In genomic region chr9:35814841-35815543, GRCh38 we compare ENCODE assay signal across 8 cellular contexts. TPM values are rescaled to one million over a fixed set of nuclear protein-coding genes. Genes with fewer than 3 reads are reported as not detected.
DNase-seq lines count a peak whose midpoint lies in the region; ATAC-seq and TF ChIP-seq lines count a peak whose summit lies in the region.

TSS of gene HINT2 (minus strand) at chr9:35815042. CDS start at chr9:35814979, 63 bp downstream.

- peaks cover 16 to 42% (median 35%) of the 10 kb centered on the region in 4 donors for H3K4me1 ChIP-seq in liver (ENCODE audit: control insufficient read depth in 4 of 4, insufficient read depth in 4 of 4, low read length in 3 of 4)

- no peak for TF ChIP-seq CTCF in liver (IDR thresholded peaks at IDR 0.05; ENCODE audit: low read depth, low read length, missing input control)

- DNase-seq in CD1c-positive myeloid dendritic cell (ENCODE audit: extremely low spot score) (peak; percentile 98), NCI-H82 treated with DMSO at 0.1 percent for 48 hours (lab: John Stamatoyannopoulos, UW; ENCODE audit: unreplicated experiment) (peak; percentile 98), dermis microvascular lymphatic vessel endothelial cell (ENCODE audit: low read depth in 2 of 2) (peak; percentile 98 to 99)
- DNase-seq in activated CD4-positive, alpha-beta memory T cell treated with anti-CD3 and anti-CD28 coated beads for 36 hours: peak; percentile 99
- DNase-seq in stimulated activated CD4-positive, alpha-beta T cell treated with anti-CD3 and anti-CD28 coated beads, Interleukin-4, amount 100 ng/mL, for 24 hours: peak; percentile 98

- CTCF ChIA-PET in activated CD4-positive, alpha-beta memory T cell treated with anti-CD3 and anti-CD28 coated beads for 36 hours (lab: Charles Lee): interaction anchor here (0.6 to 4.6 kb wide), 12 partner anchors 11 to 788 kb away, joined by 3 to 35 read pairs (median 4); partner anchors contain the start of gene FAM221B

- peak in 1 of 2 donors; percentile 15 for TF ChIP-seq RAD21 in liver (IDR thresholded peaks at IDR 0.05)

- no peaks in the 10 kb centered on the region for H3K36me3 ChIP-seq in liver (ENCODE audit: control insufficient read depth in 4 of 4, insufficient read depth in 3 of 4, low read depth in 1 of 4, low read length in 3 of 4)

- H3K27me3 ChIP-seq in liver (ENCODE audit: control insufficient read depth in 4 of 4, insufficient read depth in 4 of 4, low read length in 3 of 4): no peaks in the 10 kb centered on the region

- H3K27ac Mint-ChIP-seq in activated CD4-positive, alpha-beta memory T cell treated with anti-CD3 and anti-CD28 coated beads for 36 hours: peak within 1 kb of the TSS; percentile 93

- peaks cover 33% of the 10 kb centered on the region for H3K4me1 Mint-ChIP-seq in activated CD4-positive, alpha-beta memory T cell treated with anti-CD3 and anti-CD28 coated beads for 36 hours (ENCODE audit: low read depth)

- H3K36me3 Mint-ChIP-seq in activated CD4-positive, alpha-beta memory T cell treated with anti-CD3 and anti-CD28 coated beads for 36 hours: peaks cover 4% of the 10 kb centered on the region

- H3K4me3 ChIP-seq in liver (ENCODE audit: low read depth in 1 of 3, low read length in 3 of 3): peak within 1 kb of the TSS; percentile 67 to 82 (median 79)

- no peaks in the 10 kb centered on the region for H3K9me3 Mint-ChIP-seq in activated CD4-positive, alpha-beta memory T cell treated with anti-CD3 and anti-CD28 coated beads for 36 hours

- H3K27me3 Mint-ChIP-seq in activated CD4-positive, alpha-beta memory T cell treated with anti-CD3 and anti-CD28 coated beads for 36 hours: no peaks in the 10 kb centered on the region

- H3K4me3 Mint-ChIP-seq in activated CD4-positive, alpha-beta memory T cell treated with anti-CD3 and anti-CD28 coated beads for 36 hours: peak within 1 kb of the TSS; percentile 96

- no peaks in the 10 kb centered on the region for H3K9me3 ChIP-seq in liver (ENCODE audit: control insufficient read depth in 4 of 4, low read length in 3 of 4)

- intact Hi-C loops in activated CD4-positive, alpha-beta memory T cell treated with anti-CD3 and anti-CD28 coated beads for 36 hours (cut with micrococcal nuclease): loop anchor here (1.0 to 5.0 kb wide), 8 partner anchors 11 to 703 kb away; partner anchors contain the start of genes CCDC107, CREB3, RMRP and TLN1

- POLR2A ChIA-PET in activated CD4-positive, alpha-beta memory T cell treated with anti-CD3 and anti-CD28 coated beads for 36 hours (lab: Charles Lee): interaction anchor here (0.6 to 2.0 kb wide), 4 partner anchors 11 to 85 kb away, joined by 3 to 7 read pairs (median 4); partner anchors contain the start of genes CREB3, FAM221B, TLN1 and TMEM8B

- ATAC-seq in GM19438 (IDR thresholded peaks at IDR 0.05; ENCODE audit: low read depth, unreplicated experiment): peak; percentile 76
- ATAC-seq in HG03575 (IDR thresholded peaks at IDR 0.05; ENCODE audit: extremely low read depth, insufficient number of reproducible peaks, low FRiP score, unreplicated experiment): peak; percentile 33

- H3K9ac ChIP-seq in liver (ENCODE audit: low read depth in 1 of 2, low read length in 2 of 2): peak within 1 kb of the TSS; percentile 87 to 91

- H3K27ac ChIP-seq in liver (ENCODE audit: low read depth in 1 of 2, low read length in 2 of 2): peak within 1 kb of the TSS; percentile 95 to 100

- WGBS in liver: under 1% methylated on average over 52 of the region's 52 CpGs

TF ChIP-seq in liver, 16 proteins besides CTCF, POLR2A, EP300 and RAD21:
- TF ChIP-seq SP1 (IDR thresholded peaks at IDR 0.05) (peak; percentile 96), YY1 (IDR thresholded peaks at IDR 0.05) (peak; percentile 97), EGR1 (IDR thresholded peaks at IDR 0.05; ENCODE audit: low read depth in 2 of 2) (peak; percentile 71 to 75), FOXA1 (IDR thresholded peaks at IDR 0.05) (peak; percentile 27), HNF4G (IDR thresholded peaks at IDR 0.05) (no peak), FOXA2 (IDR thresholded peaks at IDR 0.05) (no peak), GABPA (IDR thresholded peaks at IDR 0.05 in 1 of 2, conservative IDR thresholded peaks at IDR 0.05 in 1 of 2) (peak in 1 of 2 donors; percentile 11), RXRA (IDR thresholded peaks at IDR 0.05) (peak; percentile 50 to 66), HNF4A (conservative IDR thresholded peaks at IDR 0.05) (peak; percentile 31 to 53), TAF1 (conservative IDR thresholded peaks at IDR 0.05) (peak; percentile 88), NR2F2 (IDR thresholded peaks at IDR 0.05) (no peak), REST (IDR thresholded peaks at IDR 0.05) (peak; percentile 58), JUND (IDR thresholded peaks at IDR 0.05) (no peak)
- TF ChIP-seq, protein P1, sequence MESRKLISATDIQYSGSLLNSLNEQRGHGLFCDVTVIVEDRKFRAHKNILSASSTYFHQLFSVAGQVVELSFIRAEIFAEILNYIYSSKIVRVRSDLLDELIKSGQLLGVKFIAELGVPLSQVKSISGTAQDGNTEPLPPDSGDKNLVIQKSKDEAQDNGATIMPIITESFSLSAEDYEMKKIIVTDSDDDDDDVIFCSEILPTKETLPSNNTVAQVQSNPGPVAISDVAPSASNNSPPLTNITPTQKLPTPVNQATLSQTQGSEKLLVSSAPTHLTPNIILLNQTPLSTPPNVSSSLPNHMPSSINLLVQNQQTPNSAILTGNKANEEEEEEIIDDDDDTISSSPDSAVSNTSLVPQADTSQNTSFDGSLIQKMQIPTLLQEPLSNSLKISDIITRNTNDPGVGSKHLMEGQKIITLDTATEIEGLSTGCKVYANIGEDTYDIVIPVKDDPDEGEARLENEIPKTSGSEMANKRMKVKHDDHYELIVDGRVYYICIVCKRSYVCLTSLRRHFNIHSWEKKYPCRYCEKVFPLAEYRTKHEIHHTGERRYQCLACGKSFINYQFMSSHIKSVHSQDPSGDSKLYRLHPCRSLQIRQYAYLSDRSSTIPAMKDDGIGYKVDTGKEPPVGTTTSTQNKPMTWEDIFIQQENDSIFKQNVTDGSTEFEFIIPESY (IDR thresholded peaks at IDR 0.05): peak; percentile 88
- TF ChIP-seq, protein P2, sequence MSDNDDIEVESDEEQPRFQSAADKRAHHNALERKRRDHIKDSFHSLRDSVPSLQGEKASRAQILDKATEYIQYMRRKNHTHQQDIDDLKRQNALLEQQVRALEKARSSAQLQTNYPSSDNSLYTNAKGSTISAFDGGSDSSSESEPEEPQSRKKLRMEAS (IDR thresholded peaks at IDR 0.05): peak; percentile 16
- TF ChIP-seq, protein P3, sequence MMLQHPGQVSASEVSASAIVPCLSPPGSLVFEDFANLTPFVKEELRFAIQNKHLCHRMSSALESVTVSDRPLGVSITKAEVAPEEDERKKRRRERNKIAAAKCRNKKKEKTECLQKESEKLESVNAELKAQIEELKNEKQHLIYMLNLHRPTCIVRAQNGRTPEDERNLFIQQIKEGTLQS (IDR thresholded peaks at IDR 0.05): no peak
TF ChIP-seq in liver: peak in this region for 11.

RNA-seq across cellular contexts. Expression of gene HINT2, which starts in this region (rescaled TPM):
- total RNA-seq in activated CD4-positive, alpha-beta memory T cell treated with anti-CD3 and anti-CD28 coated beads for 36 hours: 10 to 100 TPM; 67.8 to 72.6 TPM
- total RNA-seq in dermis microvascular lymphatic vessel endothelial cell (4.4 and 9.9 TPM in 2 replicates), liver (10 to 100 TPM; 34.3 to 35.0 TPM)
- 100 to 1,000 TPM; 117 to 176 TPM for polyA plus RNA-seq in liver

Comparison
In these comparisons a context has a peak if more than half of its experiments do, and no peak if none do; other contexts are left out.
1. Peak in every context shown above with its lines: DNase-seq, ATAC-seq, H3K4me3 ChIP-seq and H3K27ac ChIP-seq.